In the genomic region with DNA sequence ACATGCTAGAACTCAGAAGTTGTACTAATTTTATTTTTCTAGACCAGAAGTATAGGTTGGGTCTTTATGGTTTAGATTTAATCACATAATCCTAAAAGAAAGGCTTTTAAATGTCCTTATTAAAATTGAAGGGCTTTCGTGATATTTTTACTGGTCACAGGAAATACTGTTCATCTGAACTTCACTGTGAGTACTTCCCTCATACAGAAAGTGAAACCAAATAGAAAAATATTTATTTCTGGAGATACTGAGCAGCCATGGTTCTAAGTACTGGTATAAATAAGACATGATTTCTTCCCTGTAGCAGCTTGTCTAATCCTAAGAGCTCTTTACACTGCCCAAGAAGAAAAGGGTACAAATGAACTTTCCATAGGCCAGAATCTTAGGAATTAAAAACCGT, we compare ENCODE assay signal across 8 cellular contexts. TPM values are rescaled to one million over a fixed set of nuclear protein-coding genes. Genes with fewer than 3 reads are reported as not detected.
DNase-seq lines count a peak whose midpoint lies in the region; ATAC-seq, FAIRE-seq and TF ChIP-seq lines count a peak whose summit lies in the region.

No MANE protein-coding gene starts in this region.

- H3K9ac ChIP-seq in mucosa of stomach (ENCODE audit: low read length): peak overlapping the region; percentile 88

- no peak for FAIRE-seq in bronchial epithelial cell (lab: Jason Lieb, UNC)

- H3K36me3 ChIP-seq in bronchial epithelial cell (ENCODE audit: control insufficient read depth, insufficient read depth, low read length) (no peaks in the 10 kb centered on the region), mucosa of stomach (ENCODE audit: control insufficient read depth, insufficient read depth, low read length) (no peaks in the 10 kb centered on the region)

- ATAC-seq in GM19395 (IDR thresholded peaks at IDR 0.05; ENCODE audit: unreplicated experiment): peak; percentile 60
- no peak for ATAC-seq in GM18907 (IDR thresholded peaks at IDR 0.05; ENCODE audit: unreplicated experiment)

- H3K9me3 ChIP-seq in mucosa of stomach (ENCODE audit: control insufficient read depth, low read length): no peaks in the 10 kb centered on the region

- DNase-seq in AG20443 (ENCODE audit: low spot score) (peak; percentile 27), NB4 (ENCODE audit: low read depth) (peak; percentile 51), bronchial epithelial cell (ENCODE audit: low read depth) (peak; percentile 21), NCI-H1048 (lab: John Stamatoyannopoulos, UW) (no peak)
- no peak for DNase-seq in stimulated activated CD4-positive, alpha-beta T cell treated with anti-CD3 and anti-CD28 coated beads, Interleukin-4, amount 100 ng/mL, for 24 hours

- TF ChIP-seq POLR2A in NB4 (IDR thresholded peaks at IDR 0.05; ENCODE audit: extremely low read depth, insufficient read length): no peak

- peaks cover 35% of the 10 kb centered on the region for H3K4me1 ChIP-seq in mucosa of stomach (ENCODE audit: control insufficient read depth, insufficient read depth, low read length)

- peak overlapping the region; percentile 96 for H3K4me3 ChIP-seq in NB4 (ENCODE audit: low read depth, low read length)
- peak overlapping the region; percentile 9 for H3K4me3 ChIP-seq in bronchial epithelial cell (ENCODE audit: low read depth, low read length)
- H3K4me3 ChIP-seq in mucosa of stomach (ENCODE audit: low read length): no peak overlapping the region

- TF ChIP-seq CTCF in NB4 (IDR thresholded peaks at IDR 0.05; ENCODE audit: low read depth, low read length) (no peak), bronchial epithelial cell (IDR thresholded peaks at IDR 0.05; ENCODE audit: insufficient read depth, low read length, severe bottlenecking) (no peak)

- H3K27me3 ChIP-seq in bronchial epithelial cell (ENCODE audit: control insufficient read depth, insufficient read depth, low read length): no peaks in the 10 kb centered on the region
- H3K27me3 ChIP-seq in mucosa of stomach (ENCODE audit: control insufficient read depth, insufficient read depth, low read length): no peaks in the 10 kb centered on the region

RNA-seq across cellular contexts. Expression of a gene that starts 2.0 kb away (rescaled TPM):
- total RNA-seq in bronchial epithelial cell: 28.3 and 29.7 TPM in 2 replicates

Comparison
In these comparisons a context has a peak if more than half of its experiments do, and no peak if none do; other contexts are left out.
1. DNase-seq: peak in AG20443 (single experiment), NB4 (single experiment) and bronchial epithelial cell (single experiment); none in stimulated activated CD4-positive, alpha-beta T cell treated with anti-CD3 and anti-CD28 coated beads, Interleukin-4, amount 100 ng/mL, for 24 hours (single experiment) and NCI-H1048 (single experiment).